Comparison of ENCODE assay signal across 9 cellular contexts in genomic region chr7:141754939-141755338, GRCh38. TPM values are rescaled to one million over a fixed set of nuclear protein-coding genes. Genes with fewer than 3 reads are reported as not detected.
DNase-seq lines count a peak whose midpoint lies in the region; ATAC-seq and TF ChIP-seq lines count a peak whose summit lies in the region.
"Had no signal": no experiment of that assay in that cellular context is flagged by ENCODE, and none has a peak within 500 bp of the region (broad histone marks: within the 10 kb centered on the region; RNA-seq: fewer than 3 reads in every experiment).

No MANE protein-coding gene starts in this region.

- H4K20me1 ChIP-seq in IMR-90 (ENCODE audit: insufficient read depth, low read length) = no peaks in the 10 kb centered on the region

- H3K14ac ChIP-seq in IMR-90 (replicated peaks; ENCODE audit: low read depth, low read length) = no peak overlapping the region

- no peak overlapping the region for H3K23ac ChIP-seq in IMR-90 (ENCODE audit: low read depth, low read length)

- H2AK9ac ChIP-seq in IMR-90 (replicated peaks; ENCODE audit: low read depth, low read length, poor library complexity) = no peak overlapping the region

- dilution Hi-C loops in IMR-90 (cut with HindIII; ENCODE audit: low sequenced_read_pairs, unreplicated experiment) = no loop called here

- H3K9me1 ChIP-seq in IMR-90 (ENCODE audit: insufficient read depth, low read length) = no peaks in the 10 kb centered on the region

- H3K4me3 Mint-ChIP-seq in WTC11 = no peak overlapping the region
- H3K4me3 Mint-ChIP-seq: memory B cell had no signal

- H3K27ac ChIP-seq in IMR-90 (ENCODE audit: insufficient read depth, low read length) (no peak overlapping the region), substantia nigra (ENCODE audit: low read depth, low read length, poor library complexity, severe bottlenecking) (no peak overlapping the region), esophagus squamous epithelium (no peak overlapping the region)

- H3K4ac ChIP-seq in IMR-90 (ENCODE audit: low read depth, low read length) = no peak overlapping the region

- H4K91ac ChIP-seq in IMR-90 (ENCODE audit: insufficient read depth, low read depth, low read length) = no peak overlapping the region

- WGBS in IMR-90 (ENCODE audit: extremely low coverage in 2 of 2, insufficient read length in 1 of 2), 2 experiments = no CpG with 5 or more reads among the region's 6 CpGs
- 91% methylated on average over 6 of the region's 6 CpGs for WGBS in esophagus squamous epithelium, 2 donors

- H3K9ac ChIP-seq in IMR-90 (ENCODE audit: low read depth, low read length) = no peak overlapping the region

- H3K4me3 ChIP-seq in IMR-90 (ENCODE audit: insufficient read depth, low read depth, low read length) = no peak overlapping the region
- H3K4me3 ChIP-seq in esophagus squamous epithelium = no peak overlapping the region

- no peak overlapping the region for H3K27ac Mint-ChIP-seq in WTC11
- H3K27ac Mint-ChIP-seq: memory B cell had no signal

- TF ChIP-seq CTCF in IMR-90 (conservative IDR thresholded peaks at IDR 0.05; ENCODE audit: low read depth, low read length) = peak; percentile 38
- peak; percentile 47 for TF ChIP-seq CTCF in WTC11 (IDR thresholded peaks at IDR 0.05)
- peak in 3 of 6 experiments; percentile 24 to 41 (median 32) for TF ChIP-seq CTCF in esophagus squamous epithelium (IDR thresholded peaks at IDR 0.05)

- H2AK5ac ChIP-seq in IMR-90 (ENCODE audit: low read depth, low read length) = no peak overlapping the region

- H2AFZ ChIP-seq in IMR-90 (replicated peaks; ENCODE audit: low read length, poor library complexity) = no peak overlapping the region

- H3K4me1 Mint-ChIP-seq in WTC11 = no peaks in the 10 kb centered on the region

- no peak overlapping the region for H2BK5ac ChIP-seq in IMR-90 (ENCODE audit: low read depth, low read length, poor library complexity, severe bottlenecking)

- no peaks in the 10 kb centered on the region for H3K79me1 ChIP-seq in IMR-90 (ENCODE audit: low read depth in 1 of 2, low read length in 2 of 2)

- no peak overlapping the region for H2BK15ac ChIP-seq in IMR-90 (ENCODE audit: low read depth, low read length)

- peak; percentile 29 for DNase-seq in EH (ENCODE audit: low read depth)
- no peak for DNase-seq in IMR-90
- DNase-seq in WTC11 (ENCODE audit: low spot score) = peak; percentile 47
- DNase-seq in medulla oblongata (ENCODE audit: extremely low spot score) = peak; percentile 13
- DNase-seq in epidermal melanocyte (ENCODE audit: insufficient read length, low spot score) = no peak
- DNase-seq in substantia nigra (lab: John Stamatoyannopoulos, UW) = no peak
- DNase-seq in activated CD4-positive, CD25-positive, alpha-beta regulatory T cell treated with anti-CD3 and anti-CD28 coated beads, Interleukin-2, amount 50 U/mL, for 72 hours = no peak
- DNase-seq in esophagus squamous epithelium (lab: John Stamatoyannopoulos, UW) = no peak

- peak; percentile 51; the same call in 1 of the 2 replicates for ATAC-seq in IMR-90 (ENCODE audit: low read depth)
- ATAC-seq in WTC11 = peak; percentile 77

- no peak overlapping the region for H3K56ac ChIP-seq in IMR-90 (ENCODE audit: extremely low read depth, insufficient read depth, low read length)

- H4K8ac ChIP-seq in IMR-90 (ENCODE audit: low read depth in 2 of 2, low read length in 2 of 2) = no peak overlapping the region

- TF ChIP-seq POLR2A in IMR-90 (IDR thresholded peaks at IDR 0.05; ENCODE audit: low read depth, low read length) (no peak), esophagus squamous epithelium (IDR thresholded peaks at IDR 0.05) (no peak)

- H3K9me3 ChIP-seq in IMR-90 (ENCODE audit: control insufficient read depth, insufficient read depth, low read length) (peaks cover 15% of the 10 kb centered on the region), esophagus squamous epithelium (peaks cover 0 to 30% (median 25%) of the 10 kb centered on the region in 3 donors)

- no peak overlapping the region for H2BK20ac ChIP-seq in IMR-90 (ENCODE audit: low read depth, low read length)

- no TSS peak for BruUV-seq in IMR-90 (replicated peaks; lab: Mats Ljungman, UMichigan)

- no peak overlapping the region for H4K5ac ChIP-seq in IMR-90 (ENCODE audit: low read depth, low read length)

- no peaks in the 10 kb centered on the region for H3K27me3 ChIP-seq in IMR-90 (ENCODE audit: control insufficient read depth, insufficient read depth, low read length)
- no peaks in the 10 kb centered on the region for H3K27me3 ChIP-seq in esophagus squamous epithelium

- intact Hi-C loops in IMR-90 (cut with micrococcal nuclease) (no loop called here), esophagus squamous epithelium (cut with DNase I) (no loop called here)

- H3K36me3 ChIP-seq in IMR-90 (ENCODE audit: control insufficient read depth, insufficient read depth, low read length) (peaks cover 37% of the 10 kb centered on the region), esophagus squamous epithelium (peaks cover 16 to 100% (median 35%) of the 10 kb centered on the region in 3 donors)

- peak; percentile 19 for TF ChIP-seq RAD21 in IMR-90 (IDR thresholded peaks at IDR 0.05; ENCODE audit: low read length)

- H3K36me3 Mint-ChIP-seq in WTC11 = peaks cover 92% of the 10 kb centered on the region

- POLR2A ChIA-PET in IMR-90 (lab: Charles Lee; ENCODE audit: unreplicated experiment) = no interaction called here
- POLR2A ChIA-PET in WTC11 (lab: Charles Lee) = no interaction called here

- H3K4me1 ChIP-seq in IMR-90 (ENCODE audit: control insufficient read depth, insufficient read depth, low read length) (no peaks in the 10 kb centered on the region), esophagus squamous epithelium (no peaks in the 10 kb centered on the region)

- H2BK120ac ChIP-seq in IMR-90 (ENCODE audit: low read depth, low read length) = no peak overlapping the region

- H3K9me3 Mint-ChIP-seq in WTC11 = peaks cover 40% of the 10 kb centered on the region

- CTCF ChIA-PET in IMR-90 (lab: Yijun Ruan, JAX) = no interaction called here
- CTCF ChIA-PET in WTC11 (lab: Charles Lee) = interaction anchor here (1.0 kb wide), 1 partner anchor 17 kb away, joined by 3 read pairs; the partner anchor contains the start of gene SSBP1

- in situ Hi-C loops in IMR-90 (cut with MboI; ENCODE audit: low sequenced_read_pairs) = no loop called here

- H3K27me3 Mint-ChIP-seq in WTC11 (ENCODE audit: low read depth) = no peaks in the 10 kb centered on the region
- H3K27me3 Mint-ChIP-seq: memory B cell had no signal

- no peak overlapping the region for H3K4me2 ChIP-seq in IMR-90 (ENCODE audit: low read depth, low read length)

- H3K18ac ChIP-seq in IMR-90 (ENCODE audit: low read depth, low read length) = no peak overlapping the region

TF ChIP-seq in IMR-90, 13 proteins besides CTCF, POLR2A, EP300 and RAD21 (continues in another document):
- no peak for TF ChIP-seq MXI1 (IDR thresholded peaks at IDR 0.05; ENCODE audit: borderline replicate concordance, low read depth, low read length)
- TF ChIP-seq MAFK (IDR thresholded peaks at IDR 0.05; ENCODE audit: low read depth, low read length) = no peak
- no peak for TF ChIP-seq CEBPB (IDR thresholded peaks at IDR 0.05; ENCODE audit: low read depth, low read length)
- no peak for TF ChIP-seq MAZ (IDR thresholded peaks at IDR 0.05; ENCODE audit: borderline replicate concordance, low read depth, low read length)
- no peak for TF ChIP-seq BHLHE40 (IDR thresholded peaks at IDR 0.05; ENCODE audit: low read depth, low read length)
- TF ChIP-seq CHD1 (IDR thresholded peaks at IDR 0.05; ENCODE audit: low read depth, low read length) = no peak

TF ChIP-seq in WTC11, 78 proteins besides CTCF, POLR2A, EP300 and RAD21 (continues in another document):
- TF ChIP-seq RELA (CRISPR knock-in tag; IDR thresholded peaks at IDR 0.05; ENCODE audit: borderline replicate concordance) = no peak
- TF ChIP-seq, protein P1, sequence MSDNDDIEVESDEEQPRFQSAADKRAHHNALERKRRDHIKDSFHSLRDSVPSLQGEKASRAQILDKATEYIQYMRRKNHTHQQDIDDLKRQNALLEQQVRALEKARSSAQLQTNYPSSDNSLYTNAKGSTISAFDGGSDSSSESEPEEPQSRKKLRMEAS (CRISPR knock-in tag; IDR thresholded peaks at IDR 0.05) = no peak
- TF ChIP-seq ZNF232 (CRISPR knock-in tag; IDR thresholded peaks at IDR 0.05) = no peak
- TF ChIP-seq TCF7 (CRISPR knock-in tag; IDR thresholded peaks at IDR 0.05; ENCODE audit: low read depth) = no peak

RNA-seq across cellular contexts. Expression of gene TAS2R3, which starts 9.0 kb away (rescaled TPM):
- 0.28 and 0.72 TPM in 2 replicates for total RNA-seq in IMR-90 (2012; rRNA removed)
- not detected in 2 replicates for polyA plus RNA-seq in IMR-90 (2012; rRNA removed)
- polyA plus RNA-seq in IMR-90 (2012; cell fraction: cytosol; rRNA removed) = not detected in 2 replicates
- 0.18 TPM in 1 of 2 replicates, not detected in the other for polyA plus RNA-seq in IMR-90 (2012; cell fraction: nucleus; rRNA removed; ENCODE audit: low replicate concordance)
- 0.71 to 1.5 TPM (median 1.2 TPM) in 3 replicates for total RNA-seq in WTC11 (2021)
- total RNA-seq in esophagus squamous epithelium = 1 to 10 TPM in 2 of 4 donors, under 1 TPM in 1, not detected in 1; 0.35 to 3.2 (median 2.7) TPM

RNA-seq across cellular contexts. Expression of gene SSBP1, which starts 16.8 kb away (rescaled TPM):
- 204 and 234 TPM in 2 replicates for total RNA-seq in IMR-90 (2012; rRNA removed)
- polyA plus RNA-seq in IMR-90 (2012; rRNA removed) = 138 and 158 TPM in 2 replicates
- 39.8 and 68.2 TPM in 2 replicates for polyA plus RNA-seq in IMR-90 (2012; cell fraction: cytosol; rRNA removed)
- polyA plus RNA-seq in IMR-90 (2012; cell fraction: nucleus; rRNA removed; ENCODE audit: low replicate concordance) = 10.9 and 68.5 TPM in 2 replicates
- 221 to 245 TPM (median 222 TPM) in 3 replicates for total RNA-seq in WTC11 (2021)
- total RNA-seq in esophagus squamous epithelium = 100 to 1,000 TPM; 120 to 187 (median 146) TPM

RNA-seq across cellular contexts. Expression of gene TAS2R4, which starts 21.5 kb away (rescaled TPM):
- 0.18 and 0.28 TPM in 2 replicates for total RNA-seq in IMR-90 (2012; rRNA removed)
- polyA plus RNA-seq in IMR-90 (2012; rRNA removed) = 0.09 and 0.14 TPM in 2 replicates
- 0.02 TPM in 1 of 2 replicates, not detected in the other for polyA plus RNA-seq in IMR-90 (2012; cell fraction: cytosol; rRNA removed)
- 0.09 and 0.56 TPM in 2 replicates for polyA plus RNA-seq in IMR-90 (2012; cell fraction: nucleus; rRNA removed; ENCODE audit: low replicate concordance)
- 0.41 to 1.1 TPM (median 0.72 TPM) in 3 replicates for total RNA-seq in WTC11 (2021)
- total RNA-seq in esophagus squamous epithelium = 1 to 10 TPM in 2 of 4 donors, under 1 TPM in 2; 0.18 to 3.1 (median 1.3) TPM

RNA-seq across cellular contexts. Expression of gene TAS2R5, which starts 35.1 kb away (rescaled TPM):
- under 0.01 and 0.36 TPM in 2 replicates for total RNA-seq in IMR-90 (2012; rRNA removed)
- 0.32 and 0.33 TPM in 2 replicates for polyA plus RNA-seq in IMR-90 (2012; rRNA removed)
- 0.03 TPM in 1 of 2 replicates, not detected in the other for polyA plus RNA-seq in IMR-90 (2012; cell fraction: cytosol; rRNA removed)
- 1.0 and 4.1 TPM in 2 replicates for polyA plus RNA-seq in IMR-90 (2012; cell fraction: nucleus; rRNA removed; ENCODE audit: low replicate concordance)
- 0.90 to 1.8 TPM (median 1.4 TPM) in 3 replicates for total RNA-seq in WTC11 (2021)
- total RNA-seq in esophagus squamous epithelium = 1 to 10 TPM in 2 of 4 donors, under 1 TPM in 1, not detected in 1; 0.80 to 3.1 (median 2.3) TPM

RNA-seq across cellular contexts. Expression of gene WEE2, which starts 46.8 kb away (rescaled TPM):
- total RNA-seq in IMR-90 (2012; rRNA removed) (not detected in 2 replicates), WTC11 (2021) (0.04 to 0.07 TPM in 2 of 3 replicates, not detected in the other), esophagus squamous epithelium (not detected)
- not detected in 2 replicates for polyA plus RNA-seq in IMR-90 (2012; rRNA removed)
- polyA plus RNA-seq in IMR-90 (2012; cell fraction: cytosol; rRNA removed) = not detected in 2 replicates
- not detected in 2 replicates for polyA plus RNA-seq in IMR-90 (2012; cell fraction: nucleus; rRNA removed; ENCODE audit: low replicate concordance)

Comparison
In these comparisons a context has a peak if more than half of its experiments do, and no peak if none do; other contexts are left out.
1. DNase-seq: peak in EH (single experiment), WTC11 (single experiment) and medulla oblongata (single experiment); none in IMR-90 (single experiment), epidermal melanocyte (single experiment), substantia nigra (0 of 49), activated CD4-positive, CD25-positive, alpha-beta regulatory T cell treated with anti-CD3 and anti-CD28 coated beads, Interleukin-2, amount 50 U/mL, for 72 hours (single experiment) and esophagus squamous epithelium (single experiment).